8 cellular contexts compared by ENCODE assay signal in genomic region chr15:42494998-42495360, GRCh38. TPM values are rescaled to one million over a fixed set of nuclear protein-coding genes. Genes with fewer than 3 reads are reported as not detected.
A peak's percentile ranks its signal among the peaks of the same experiment; 100 is the strongest.
DNase-seq lines count a peak whose midpoint lies in the region; ATAC-seq and TF ChIP-seq lines count a peak whose summit lies in the region.

No MANE protein-coding gene starts in this region.

- no peak for TF ChIP-seq POLR2A in upper lobe of left lung (IDR thresholded peaks at IDR 0.05)

- peak overlapping the region; percentile 67 for H3K27ac ChIP-seq in H9 (ENCODE audit: insufficient read length, low read depth, low read length)
- H3K27ac ChIP-seq in VCaP, result peak overlapping the region; percentile 93
- H3K27ac ChIP-seq in esophagus (ENCODE audit: low read depth in 2 of 2, low read length in 1 of 2), result peak overlapping the region; percentile 90 to 92
- H3K27ac ChIP-seq in upper lobe of left lung, result peak overlapping the region; percentile 92 to 99 (median 94)

- no peak overlapping the region for H3T11ph ChIP-seq in H9 (ENCODE audit: low read length)

- H3K9me3 ChIP-seq in H9 (ENCODE audit: control insufficient read depth, low read depth, low read length) (no peaks in the 10 kb centered on the region), esophagus (ENCODE audit: control insufficient read depth in 2 of 2, insufficient read depth in 1 of 2, low read depth in 1 of 2, low read length in 1 of 2) (no peaks in the 10 kb centered on the region), mucosa of descending colon (no peaks in the 10 kb centered on the region), upper lobe of left lung (no peaks in the 10 kb centered on the region)

- H3K27me3 ChIP-seq in H9 (ENCODE audit: insufficient read depth, low read length) (no peaks in the 10 kb centered on the region), esophagus (ENCODE audit: control insufficient read depth in 1 of 2, insufficient read depth in 2 of 2, low read length in 2 of 2) (no peaks in the 10 kb centered on the region), upper lobe of left lung (no peaks in the 10 kb centered on the region)

- H4K5ac ChIP-seq in H9 (ENCODE audit: insufficient read length, low read depth, low read length), result no peak overlapping the region

- H3K4me3 ChIP-seq in AG09309 (ENCODE audit: control insufficient read depth, low read depth, low read length), result peak overlapping the region; percentile 85
- H3K4me3 ChIP-seq in esophagus (ENCODE audit: low read depth in 1 of 2, low read length in 2 of 2), result peak overlapping the region; percentile 79 to 97
- H3K4me3 ChIP-seq in mucosa of descending colon, result peak overlapping the region; percentile 33
- peak overlapping the region; percentile 41 to 94 (median 74) for H3K4me3 ChIP-seq in upper lobe of left lung

- ATAC-seq in mucosa of descending colon, result peak; percentile 49
- ATAC-seq in upper lobe of left lung (ENCODE audit: low FRiP score in 2 of 2), result peak; percentile 0 to 55

- TF ChIP-seq EP300 in upper lobe of left lung (IDR thresholded peaks at IDR 0.05), result peak in 2 of 4 donors; percentile 43 to 65

- H3K9me3 Mint-ChIP-seq in H9, result no peaks in the 10 kb centered on the region

- H3K4me3 Mint-ChIP-seq in H9, result peak overlapping the region; percentile 98 to 99

- H3K23ac ChIP-seq in H9 (ENCODE audit: insufficient read length, low read depth, low read length), result no peak overlapping the region

- no peak overlapping the region for H3K18ac ChIP-seq in H9 (ENCODE audit: insufficient read length, low read depth, low read length)

- H2BK20ac ChIP-seq in H9 (ENCODE audit: low read depth, low read length, poor library complexity, severe bottlenecking), result no peak overlapping the region

- H3K4me1 ChIP-seq in H9 (ENCODE audit: insufficient read depth, low read length), result peaks cover 7% of the 10 kb centered on the region; the same call in 1 of the 2 replicates
- no peaks in the 10 kb centered on the region for H3K4me1 ChIP-seq in esophagus (ENCODE audit: control insufficient read depth in 2 of 2, insufficient read depth in 2 of 2, low read length in 1 of 2)
- peaks cover 34% of the 10 kb centered on the region for H3K4me1 ChIP-seq in mucosa of descending colon (ENCODE audit: low read depth)
- peaks cover 62 to 80% (median 65%) of the 10 kb centered on the region in 4 donors for H3K4me1 ChIP-seq in upper lobe of left lung

- H2AFZ ChIP-seq in H9 (ENCODE audit: low read length), result peak overlapping the region; percentile 80

- no CpG with 5 or more reads among the region's 10 CpGs for WGBS in H9 (ENCODE audit: extremely low coverage, insufficient read length, low lambda C conversion rate)
- 3 to 4% methylated on average over 10 of the region's 10 CpGs for WGBS in esophagus, 2 donors
- 1 to 8% methylated on average over 10 of the region's 10 CpGs for WGBS in upper lobe of left lung, 2 donors

- peak overlapping the region; percentile 75 for H3K9ac ChIP-seq in H9 (ENCODE audit: extremely low read depth, insufficient read length, low read length)

- no peak overlapping the region for H4K8ac ChIP-seq in H9 (replicated peaks; ENCODE audit: insufficient read length, low read depth, low read length)

- peaks cover 0 to 9% (median 6%) of the 10 kb centered on the region in 3 experiments; a peak in 4 of 7 replicates for H3K36me3 Mint-ChIP-seq in H9 (ENCODE audit: insufficient read depth in 1 of 3, low read depth in 3 of 3)

- DNase-seq in AG09309 (ENCODE audit: low read depth) (no peak), H9 (no peak), mucosa of descending colon (peak in 1 of 3 donors; percentile 84), upper lobe of left lung (peak in 1 of 2 donors; percentile 76), HuH-7 (ENCODE audit: low spot score) (no peak), NCI-H2196 treated with DMSO at 0.1 percent for 48 hours (lab: John Stamatoyannopoulos, UW; ENCODE audit: unreplicated experiment) (no peak)

- peaks cover 16% of the 10 kb centered on the region for H3K79me1 ChIP-seq in H9 (ENCODE audit: insufficient read depth, low read depth, low read length, poor library complexity, severe bottlenecking)

- H2BK12ac ChIP-seq in H9 (ENCODE audit: insufficient read length, low read depth, low read length), result no peak overlapping the region

- H2BK5ac ChIP-seq in H9 (ENCODE audit: insufficient read length, low read length), result no peak overlapping the region

- H2AK5ac ChIP-seq in H9 (ENCODE audit: insufficient read length, low read length), result no peak overlapping the region

- no peaks in the 10 kb centered on the region for H4K20me1 ChIP-seq in H9 (ENCODE audit: control insufficient read depth, insufficient read depth, insufficient read length)

- H3K79me2 ChIP-seq in H9 (ENCODE audit: insufficient read depth, low read length), result peaks cover 6% of the 10 kb centered on the region; the same call in 1 of the 2 replicates

- peaks cover 15% of the 10 kb centered on the region for H3K23me2 ChIP-seq in H9 (ENCODE audit: insufficient read length, low read depth, low read length, poor library complexity, severe bottlenecking)

- no peak overlapping the region for H2BK120ac ChIP-seq in H9 (ENCODE audit: low read depth, low read length, poor library complexity, severe bottlenecking)

- no peak overlapping the region; the same call in 1 of the 2 replicates for H3K14ac ChIP-seq in H9 (ENCODE audit: insufficient read depth, low read length)

- no peak overlapping the region for H3K56ac ChIP-seq in H9 (ENCODE audit: insufficient read length, low read depth, low read length)

- TF ChIP-seq CTCF in AG09309 (IDR thresholded peaks at IDR 0.05; ENCODE audit: control insufficient read depth, insufficient read depth, low read depth, low read length, missing control alignments) (no peak), H9 (conservative IDR thresholded peaks at IDR 0.05) (no peak), VCaP (conservative IDR thresholded peaks at IDR 0.05) (no peak), mucosa of descending colon (IDR thresholded peaks at IDR 0.05) (no peak), upper lobe of left lung (IDR thresholded peaks at IDR 0.05) (no peak)

- H3K4me2 ChIP-seq in H9 (ENCODE audit: insufficient read depth, insufficient read length, low read length), result peak overlapping the region; percentile 98

- no peaks in the 10 kb centered on the region for H3K27me3 Mint-ChIP-seq in H9 (ENCODE audit: low read depth)

- H3K36me3 ChIP-seq in esophagus (ENCODE audit: control insufficient read depth in 2 of 2, insufficient read depth in 2 of 2, low read length in 1 of 2), result no peaks in the 10 kb centered on the region
- H3K36me3 ChIP-seq in mucosa of descending colon (ENCODE audit: low read depth), result no peaks in the 10 kb centered on the region
- no peaks in the 10 kb centered on the region for H3K36me3 ChIP-seq in upper lobe of left lung

- peak overlapping the region; percentile 79 to 99 (median 91) for H3K27ac Mint-ChIP-seq in H9

- H2BK15ac ChIP-seq in H9 (ENCODE audit: low read depth, low read length), result no peak overlapping the region

- intact Hi-C loops in mucosa of descending colon (cut with DNase I, micrococcal nuclease), result no loop called here

- H3K4me1 Mint-ChIP-seq in H9, result peaks cover 23 to 38% of the 10 kb centered on the region in 2 experiments

- H3K4ac ChIP-seq in H9 (ENCODE audit: low read depth, low read length), result no peak overlapping the region; the same call in 1 of the 2 replicates

- no peak overlapping the region for H4K91ac ChIP-seq in H9 (ENCODE audit: insufficient read length, low read depth, low read length)

RNA-seq across cellular contexts. Expression of gene SNAP23, which starts 0.5 kb away (rescaled TPM):
- total RNA-seq in H9 (2021), result 55.2 and 63.2 TPM in 2 replicates
- 10 to 100 TPM; 22.5 to 30.3 TPM for polyA plus RNA-seq in esophagus
- 10 to 100 TPM; 65.3 to 97.9 (median 90.3) TPM for total RNA-seq in mucosa of descending colon
- 100 to 1,000 TPM in 1 of 6 donors, 10 to 100 TPM in 5; 47.3 to 108 (median 63.7) TPM for total RNA-seq in upper lobe of left lung

RNA-seq across cellular contexts. Expression of gene ZNF106, which starts 4.0 kb away (rescaled TPM):
- 50.8 and 55.0 TPM in 2 replicates for total RNA-seq in H9 (2021)
- polyA plus RNA-seq in esophagus, result 1 to 10 TPM; 6.0 to 6.6 TPM
- total RNA-seq in mucosa of descending colon, result 10 to 100 TPM; 40.0 to 94.9 (median 45.8) TPM
- 100 to 1,000 TPM in 2 of 6 donors, 10 to 100 TPM in 4; 67.0 to 130 (median 93.0) TPM for total RNA-seq in upper lobe of left lung

RNA-seq across cellular contexts. Expression of gene LRRC57, which starts 53.6 kb away (rescaled TPM):
- total RNA-seq in H9 (2021) (18.7 and 20.9 TPM in 2 replicates), mucosa of descending colon (10 to 100 TPM; 24.1 to 30.9 (median 26.6) TPM), upper lobe of left lung (10 to 100 TPM; 24.0 to 48.2 (median 31.2) TPM)
- 1 to 10 TPM; 5.7 to 7.5 TPM for polyA plus RNA-seq in esophagus

RNA-seq across cellular contexts. Expression of gene HAUS2, which starts 53.7 kb away (rescaled TPM):
- total RNA-seq in H9 (2021), result 42.5 and 42.8 TPM in 2 replicates
- 1 to 10 TPM; 6.7 to 8.1 TPM for polyA plus RNA-seq in esophagus
- 10 to 100 TPM; 11.7 to 16.5 (median 13.4) TPM for total RNA-seq in mucosa of descending colon
- 10 to 100 TPM; 10.2 to 31.9 (median 20.5) TPM for total RNA-seq in upper lobe of left lung

Comparison
In these comparisons a context has a peak if more than half of its experiments do, and no peak if none do; other contexts are left out.
1. H3K4me3 ChIP-seq: peak in every context shown above with its lines; median percentile 88 in esophagus; 85 in AG09309; 74 in upper lobe of left lung; 33 in mucosa of descending colon.